In genomic region chr11:34585870-34586654, GRCh38 we compare ENCODE assay signal across 8 cellular contexts. TPM values are rescaled to one million over a fixed set of nuclear protein-coding genes. Genes with fewer than 3 reads are reported as not detected.
DNase-seq lines count a peak whose midpoint lies in the region; ATAC-seq and TF ChIP-seq lines count a peak whose summit lies in the region.

No MANE protein-coding gene starts in this region.

- ATAC-seq in HG02884 (IDR thresholded peaks at IDR 0.05; ENCODE audit: unreplicated experiment), result peak; percentile 95
- peak; percentile 58 for ATAC-seq in body of pancreas

- H3K9me3 ChIP-seq in body of pancreas, result no peaks in the 10 kb centered on the region
- H3K9me3 ChIP-seq in iPS DF 6.9 (ENCODE audit: control insufficient read depth, insufficient read depth, low read length), result no peaks in the 10 kb centered on the region
- H3K9me3 ChIP-seq in stomach, result no peaks in the 10 kb centered on the region
- no peaks in the 10 kb centered on the region for H3K9me3 ChIP-seq in ovary

- DNase-seq in ACHN (peak; percentile 66), NCI-H2227 (lab: John Stamatoyannopoulos, UW; ENCODE audit: unreplicated experiment) (peak; percentile 45), body of pancreas (no peak), iPS DF 6.9 (ENCODE audit: low read depth, low spot score) (peak; percentile 27), stomach (no peak), ovary (no peak)

- H3K36me3 ChIP-seq in body of pancreas (replicated peaks in 1 of 2; ENCODE audit: insufficient read depth in 1 of 2, low read depth in 2 of 2) (no peaks in the 10 kb centered on the region), iPS DF 6.9 (ENCODE audit: control insufficient read depth, insufficient read depth, low read length) (no peaks in the 10 kb centered on the region), stomach (no peaks in the 10 kb centered on the region), ovary (no peaks in the 10 kb centered on the region)

- TF ChIP-seq CTCF in GM12874 (IDR thresholded peaks at IDR 0.05; ENCODE audit: insufficient read depth, low read depth, low read length), result peak; percentile 40
- peak; percentile 39 to 89 (median 82) for TF ChIP-seq CTCF in body of pancreas (IDR thresholded peaks at IDR 0.05)
- peak in 5 of 7 experiments; percentile 45 to 83 (median 60) for TF ChIP-seq CTCF in stomach (IDR thresholded peaks at IDR 0.05)
- TF ChIP-seq CTCF in ovary (IDR thresholded peaks at IDR 0.05), result peak in 1 of 3 donors; percentile 25

- intact Hi-C loops in body of pancreas (cut with DNase I), result loop anchor here (10.0 kb wide), 1 partner anchor 59 kb away; no protein-coding TSS in a partner anchor
- intact Hi-C loops in stomach (cut with DNase I; ENCODE audit: low total_unique reads), result loop anchor here (10.0 kb wide), 1 partner anchor 309 kb away; no protein-coding TSS in a partner anchor
- intact Hi-C loops in ovary (cut with DNase I), result loop anchor here in 2 of 4 donors (2.0 to 5.0 kb wide), 2 partner anchors 806 to 807 kb away; no protein-coding TSS in a partner anchor

- in situ Hi-C loops in ACHN (cut with HindIII; ENCODE audit: low pct_ligation_motif_present, low pct_unique_long_range_greater_than_20kb, low sequenced_read_pairs), result no loop called here

- H3K27ac ChIP-seq in body of pancreas (peak overlapping the region; percentile 21 to 59 (median 47)), iPS DF 6.9 (ENCODE audit: low read length) (no peak overlapping the region), stomach (peak overlapping the region; percentile 20 to 68 (median 26)), ovary (no peak overlapping the region)

- H3K4me3 ChIP-seq in body of pancreas (no peak overlapping the region), iPS DF 6.9 (ENCODE audit: low read length) (no peak overlapping the region), stomach (no peak overlapping the region), ovary (no peak overlapping the region)

- H3K4me1 ChIP-seq in body of pancreas, result peaks cover 39% of the 10 kb centered on the region
- no peaks in the 10 kb centered on the region for H3K4me1 ChIP-seq in iPS DF 6.9 (ENCODE audit: control insufficient read depth, insufficient read depth, low read length)
- peaks cover 9 to 31% (median 17%) of the 10 kb centered on the region in 4 donors for H3K4me1 ChIP-seq in stomach
- no peaks in the 10 kb centered on the region for H3K4me1 ChIP-seq in ovary (ENCODE audit: insufficient read depth)

- TF ChIP-seq POLR2A in body of pancreas (IDR thresholded peaks at IDR 0.05) (no peak), stomach (IDR thresholded peaks at IDR 0.05) (no peak), ovary (IDR thresholded peaks at IDR 0.05) (no peak)

- H3K27me3 ChIP-seq in body of pancreas (no peaks in the 10 kb centered on the region), iPS DF 6.9 (ENCODE audit: control insufficient read depth, insufficient read depth, low read length) (no peaks in the 10 kb centered on the region), stomach (no peaks in the 10 kb centered on the region), ovary (no peaks in the 10 kb centered on the region)

- WGBS in body of pancreas, 2 donors, result 1 to 3% methylated on average over 7 of the region's 7 CpGs
- no CpG with 5 or more reads among the region's 7 CpGs for WGBS in iPS DF 6.9 (ENCODE audit: insufficient coverage, insufficient read length)
- 2 to 7% (median 5%) methylated on average over 7 of the region's 7 CpGs for WGBS in stomach, 5 donors
- WGBS in ovary, 3 donors, result 1 to 8% (median 6%) methylated on average over 7 of the region's 7 CpGs

- TF ChIP-seq EP300 in stomach (IDR thresholded peaks at IDR 0.05) (no peak), ovary (IDR thresholded peaks at IDR 0.05) (no peak)

RNA-seq across cellular contexts. Expression of gene EHF, which starts 34.8 kb away (rescaled TPM):
- total RNA-seq in body of pancreas, result 10 to 100 TPM; 21.4 to 40.5 TPM
- total RNA-seq in stomach, result 100 to 1,000 TPM in 3 of 5 donors, 10 to 100 TPM in 2; 36.2 to 142 (median 113) TPM
- polyA plus RNA-seq in stomach, result 10 to 100 TPM; 15.5 to 22.8 (median 19.4) TPM
- 100 to 1,000 TPM in 1 of 7 donors, 10 to 100 TPM in 1, 1 to 10 TPM in 3, under 1 TPM in 1, not detected in 1; 0.35 to 102 (median 9.0) TPM for total RNA-seq in ovary
- polyA plus RNA-seq in ovary, result under 1 TPM; 0.06 to 0.13 TPM

Comparison
In these comparisons a context has a peak if more than half of its experiments do, and no peak if none do; other contexts are left out.
1. DNase-seq: peak in ACHN (single experiment), NCI-H2227 (single experiment) and iPS DF 6.9 (single experiment); none in body of pancreas (0 of 4), stomach (single experiment) and ovary (0 of 5).
2. H3K27ac ChIP-seq: peak in body of pancreas (4 of 4) and stomach (5 of 5); none in iPS DF 6.9 (single experiment) and ovary (0 of 2).